Comparison of ENCODE assay signal across 15 cellular contexts in the genomic region with DNA sequence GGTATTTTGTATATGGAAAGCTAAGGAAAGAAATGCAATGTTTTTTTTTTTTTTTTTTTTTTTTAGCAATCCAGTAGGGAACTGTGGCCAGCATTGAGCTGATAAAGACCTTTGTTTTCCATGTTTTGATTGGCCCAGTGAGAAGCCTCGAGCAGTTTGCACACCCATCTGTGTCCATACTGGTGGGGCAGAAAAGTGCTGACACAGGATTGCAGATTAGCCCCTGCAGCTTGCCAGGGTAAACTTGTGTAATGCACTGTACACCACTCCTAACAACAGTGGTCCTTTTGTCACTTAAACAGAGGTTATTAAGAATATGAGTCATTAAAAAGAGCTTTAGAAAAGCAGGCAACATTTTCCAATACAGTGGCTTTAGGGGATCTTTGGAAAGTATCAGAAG.
A peak's percentile ranks its signal among the peaks of the same experiment; 100 is the strongest.
DNase-seq lines count a peak whose midpoint lies in the region; ATAC-seq, FAIRE-seq and TF ChIP-seq lines count a peak whose summit lies in the region.
"Had no signal": no experiment of that assay in that cellular context is flagged by ENCODE, and none has a peak within 500 bp of the region (broad histone marks: within the 10 kb centered on the region; RNA-seq: fewer than 3 reads in every experiment).

No MANE protein-coding gene starts in this region.

- POLR2A ChIA-PET in HepG2 (lab: Yijun Ruan, JAX) = no interaction called here

- TF ChIP-seq EP300 in HepG2 (IDR thresholded peaks at IDR 0.05; ENCODE audit: low read depth in 2 of 2, low read length in 2 of 2) = no peak
- no peak for TF ChIP-seq EP300 in HepG2 (CRISPR knock-in tag; IDR thresholded peaks at IDR 0.05; ENCODE audit: borderline replicate concordance)

- no peaks in the 10 kb centered on the region for H3K4me1 ChIP-seq in HepG2 (ENCODE audit: insufficient read depth, low read length)
- H3K4me1 ChIP-seq: parathyroid adenoma, thyroid gland had no signal

- intact Hi-C loops in HepG2 (cut with micrococcal nuclease; ENCODE audit: unreplicated experiment) = no loop called here

- no peak for TF ChIP-seq CTCF in HepG2 (CRISPR knock-in tag; IDR thresholded peaks at IDR 0.05)

- no peaks in the 10 kb centered on the region for H3K9me3 ChIP-seq in HepG2 (ENCODE audit: low read length)
- H3K9me3 ChIP-seq: thyroid gland had no signal

- no peaks in the 10 kb centered on the region for H3K36me3 ChIP-seq in HepG2 (replicated peaks in 1 of 2; ENCODE audit: control insufficient read depth in 1 of 2, insufficient read depth in 2 of 2, low read length in 2 of 2)
- H3K36me3 ChIP-seq: thyroid gland had no signal

- no peaks in the 10 kb centered on the region for H3K79me2 ChIP-seq in HepG2 (ENCODE audit: insufficient read depth, low read length)
- H3K79me2 ChIP-seq: parathyroid adenoma had no signal

- no peak overlapping the region for H3K27ac ChIP-seq in HepG2 (ENCODE audit: extremely low read length, insufficient read depth, low read length)
- H3K27ac ChIP-seq: parathyroid adenoma, thyroid gland had no signal

- FAIRE-seq in HepG2 (lab: Jason Lieb, UNC) = no peak
- no peak for FAIRE-seq in GM12892 (lab: Jason Lieb, UNC)
- FAIRE-seq: colon had no signal

- H3K27me3 ChIP-seq in HepG2 (ENCODE audit: control insufficient read depth in 1 of 2, insufficient read depth in 2 of 2, low read length in 2 of 2) = 0 out of 5 replicates have a peak, but pooled peaks cover 0 to under 1% of the 10 kb centered on the region in 2 experiments
- H3K27me3 ChIP-seq: thyroid gland had no signal

- no peak overlapping the region for H3K4me3 ChIP-seq in HepG2 (replicated peaks in 1 of 3; ENCODE audit: insufficient read depth in 1 of 3, low read depth in 2 of 3, low read length in 3 of 3)
- H3K4me3 ChIP-seq: thyroid gland had no signal

- H3K4me2 ChIP-seq in HepG2 (ENCODE audit: low read depth, low read length) = no peak overlapping the region

- H4K20me1 ChIP-seq in HepG2 (ENCODE audit: insufficient read depth, low read length) = no peaks in the 10 kb centered on the region

- peak; percentile 66 for DNase-seq in COLO829 (ENCODE audit: low spot score)
- DNase-seq in NCI-H1048 (lab: John Stamatoyannopoulos, UW) = peak; percentile 23
- DNase-seq in dermis blood vessel endothelial cell = peak; percentile 25
- DNase-seq in HepG2 (ENCODE audit: low spot score) = peak; percentile 8
- DNase-seq in NCI-H1105 (lab: John Stamatoyannopoulos, UW) = no peak
- no peak for DNase-seq in GM12892 (ENCODE audit: insufficient read length)
- no peak for DNase-seq in cerebellum (ENCODE audit: low spot score)
- DNase-seq in NCI-H1092 treated with DMSO at 0.1 percent for 48 hours (lab: John Stamatoyannopoulos, UW) = no peak
- DNase-seq: activated CD4-positive, alpha-beta T cell treated with anti-CD3 and anti-CD28 coated beads for 36 hours; AML-193; DMS153; thyroid gland had no signal

- ATAC-seq in HepG2 = no peak
- ATAC-seq: activated CD4-positive, alpha-beta T cell treated with anti-CD3 and anti-CD28 coated beads for 36 hours; activated naive CD4-positive, alpha-beta T cell treated with anti-CD3 and anti-CD28 coated beads, Interleukin-2, amount 50 U/mL, for 72 hours had no signal

- TF ChIP-seq POLR2A in HepG2 (IDR thresholded peaks at IDR 0.05; ENCODE audit: insufficient read depth in 1 of 2, low read depth in 2 of 2, low read length in 2 of 2) = no peak
- no peak for TF ChIP-seq POLR2A in GM12892 (IDR thresholded peaks at IDR 0.05; ENCODE audit: low read depth, low read length)

- 0% methylated on average over 1 of the region's 1 CpG for WGBS in HepG2 (ENCODE audit: low lambda C conversion rate)

- in situ Hi-C loops in HepG2 (cut with HindIII; ENCODE audit: extremely low pct_ligation_motif_present, low pct_unique_long_range_greater_than_20kb) = no loop called here

- H3K9ac ChIP-seq in HepG2 (ENCODE audit: insufficient read depth, low read depth, low read length) = no peak overlapping the region
- H3K9ac ChIP-seq: parathyroid adenoma had no signal

- BruUV-seq in HepG2 (replicated peaks; lab: Mats Ljungman, UMichigan) = no TSS peak

- no peak for TF ChIP-seq RAD21 in HepG2 (CRISPR knock-in tag; IDR thresholded peaks at IDR 0.05)

- no peak overlapping the region for H2AFZ ChIP-seq in HepG2 (ENCODE audit: low read length)
- H2AFZ ChIP-seq: parathyroid adenoma had no signal

- CTCF ChIA-PET in HepG2 (lab: Yijun Ruan, JAX; ENCODE audit: low intra/inter-chr PET ratio, low total read pairs) = no interaction called here

TF ChIP-seq in HepG2, 621 proteins besides CTCF, POLR2A, EP300 and RAD21:
- TF ChIP-seq MAFK (conservative IDR thresholded peaks at IDR 0.05 in 1 of 2, IDR thresholded peaks at IDR 0.05 in 1 of 2; ENCODE audit: low read length in 2 of 2) (peak; percentile 77 to 88), MAFF (IDR thresholded peaks at IDR 0.05; ENCODE audit: low read depth, low read length) (peak; percentile 82), ZZZ3 (CRISPR knock-in tag; IDR thresholded peaks at IDR 0.05; ENCODE audit: borderline replicate concordance) (no peak)
- TF ChIP-seq, protein P1, sequence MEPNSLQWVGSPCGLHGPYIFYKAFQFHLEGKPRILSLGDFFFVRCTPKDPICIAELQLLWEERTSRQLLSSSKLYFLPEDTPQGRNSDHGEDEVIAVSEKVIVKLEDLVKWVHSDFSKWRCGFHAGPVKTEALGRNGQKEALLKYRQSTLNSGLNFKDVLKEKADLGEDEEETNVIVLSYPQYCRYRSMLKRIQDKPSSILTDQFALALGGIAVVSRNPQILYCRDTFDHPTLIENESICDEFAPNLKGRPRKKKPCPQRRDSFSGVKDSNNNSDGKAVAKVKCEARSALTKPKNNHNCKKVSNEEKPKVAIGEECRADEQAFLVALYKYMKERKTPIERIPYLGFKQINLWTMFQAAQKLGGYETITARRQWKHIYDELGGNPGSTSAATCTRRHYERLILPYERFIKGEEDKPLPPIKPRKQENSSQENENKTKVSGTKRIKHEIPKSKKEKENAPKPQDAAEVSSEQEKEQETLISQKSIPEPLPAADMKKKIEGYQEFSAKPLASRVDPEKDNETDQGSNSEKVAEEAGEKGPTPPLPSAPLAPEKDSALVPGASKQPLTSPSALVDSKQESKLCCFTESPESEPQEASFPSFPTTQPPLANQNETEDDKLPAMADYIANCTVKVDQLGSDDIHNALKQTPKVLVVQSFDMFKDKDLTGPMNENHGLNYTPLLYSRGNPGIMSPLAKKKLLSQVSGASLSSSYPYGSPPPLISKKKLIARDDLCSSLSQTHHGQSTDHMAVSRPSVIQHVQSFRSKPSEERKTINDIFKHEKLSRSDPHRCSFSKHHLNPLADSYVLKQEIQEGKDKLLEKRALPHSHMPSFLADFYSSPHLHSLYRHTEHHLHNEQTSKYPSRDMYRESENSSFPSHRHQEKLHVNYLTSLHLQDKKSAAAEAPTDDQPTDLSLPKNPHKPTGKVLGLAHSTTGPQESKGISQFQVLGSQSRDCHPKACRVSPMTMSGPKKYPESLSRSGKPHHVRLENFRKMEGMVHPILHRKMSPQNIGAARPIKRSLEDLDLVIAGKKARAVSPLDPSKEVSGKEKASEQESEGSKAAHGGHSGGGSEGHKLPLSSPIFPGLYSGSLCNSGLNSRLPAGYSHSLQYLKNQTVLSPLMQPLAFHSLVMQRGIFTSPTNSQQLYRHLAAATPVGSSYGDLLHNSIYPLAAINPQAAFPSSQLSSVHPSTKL (CRISPR knock-in tag; IDR thresholded peaks at IDR 0.05) = no peak

Comparison
In these comparisons a context has a peak if more than half of its experiments do, and no peak if none do; other contexts are left out.
1. DNase-seq: peak in COLO829 (single experiment), NCI-H1048 (single experiment), dermis blood vessel endothelial cell (single experiment) and HepG2 (single experiment); none in NCI-H1105 (single experiment), GM12892 (single experiment), cerebellum (single experiment) and NCI-H1092 treated with DMSO at 0.1 percent for 48 hours (single experiment).